2 cellular contexts compared by ENCODE assay signal in the genomic region with DNA sequence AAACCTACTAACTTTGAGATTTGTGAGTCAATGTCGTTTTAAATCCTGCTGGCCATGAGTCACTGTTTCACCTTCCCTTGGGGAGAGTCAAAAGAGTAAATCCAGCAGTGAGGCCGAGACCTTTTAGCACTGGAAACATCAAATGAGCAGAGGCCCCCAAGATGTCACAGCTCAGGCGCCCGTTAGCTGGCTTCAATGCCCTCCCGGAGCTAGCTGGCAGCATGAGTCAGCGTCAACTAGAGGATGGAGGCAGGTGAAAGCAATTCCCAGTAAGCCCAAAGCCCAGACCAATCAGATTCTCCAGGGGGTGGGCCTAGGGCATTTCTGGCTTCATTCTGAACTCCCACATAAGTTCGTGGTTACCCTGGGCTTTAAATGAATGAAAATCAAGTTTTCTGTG.
A peak's percentile ranks its signal among the peaks of the same experiment; 100 is the strongest.
TF ChIP-seq lines count a peak whose summit lies in the region.

No MANE protein-coding gene starts in this region.

TF ChIP-seq in GM23338, 12 proteins besides CTCF, POLR2A, EP300 and RAD21 (continued from another document):
- TF ChIP-seq REST (IDR thresholded peaks at IDR 0.05; ENCODE audit: unreplicated experiment) (no peak), NANOG (IDR thresholded peaks at IDR 0.05; ENCODE audit: borderline replicate concordance) (no peak), ETS1 (IDR thresholded peaks at IDR 0.05) (no peak), STAT1 (IDR thresholded peaks at IDR 0.05; ENCODE audit: unreplicated experiment) (no peak), EZH2 (IDR thresholded peaks at IDR 0.05; ENCODE audit: low read depth, unreplicated experiment) (no peak), JUNB (IDR thresholded peaks at IDR 0.05; ENCODE audit: unreplicated experiment) (no peak), ZNF331 (CRISPR knock-in tag; IDR thresholded peaks at IDR 0.05; ENCODE audit: low read depth) (no peak), ZNF114 (CRISPR knock-in tag; IDR thresholded peaks at IDR 0.05) (no peak)
- TF ChIP-seq, protein P1, sequence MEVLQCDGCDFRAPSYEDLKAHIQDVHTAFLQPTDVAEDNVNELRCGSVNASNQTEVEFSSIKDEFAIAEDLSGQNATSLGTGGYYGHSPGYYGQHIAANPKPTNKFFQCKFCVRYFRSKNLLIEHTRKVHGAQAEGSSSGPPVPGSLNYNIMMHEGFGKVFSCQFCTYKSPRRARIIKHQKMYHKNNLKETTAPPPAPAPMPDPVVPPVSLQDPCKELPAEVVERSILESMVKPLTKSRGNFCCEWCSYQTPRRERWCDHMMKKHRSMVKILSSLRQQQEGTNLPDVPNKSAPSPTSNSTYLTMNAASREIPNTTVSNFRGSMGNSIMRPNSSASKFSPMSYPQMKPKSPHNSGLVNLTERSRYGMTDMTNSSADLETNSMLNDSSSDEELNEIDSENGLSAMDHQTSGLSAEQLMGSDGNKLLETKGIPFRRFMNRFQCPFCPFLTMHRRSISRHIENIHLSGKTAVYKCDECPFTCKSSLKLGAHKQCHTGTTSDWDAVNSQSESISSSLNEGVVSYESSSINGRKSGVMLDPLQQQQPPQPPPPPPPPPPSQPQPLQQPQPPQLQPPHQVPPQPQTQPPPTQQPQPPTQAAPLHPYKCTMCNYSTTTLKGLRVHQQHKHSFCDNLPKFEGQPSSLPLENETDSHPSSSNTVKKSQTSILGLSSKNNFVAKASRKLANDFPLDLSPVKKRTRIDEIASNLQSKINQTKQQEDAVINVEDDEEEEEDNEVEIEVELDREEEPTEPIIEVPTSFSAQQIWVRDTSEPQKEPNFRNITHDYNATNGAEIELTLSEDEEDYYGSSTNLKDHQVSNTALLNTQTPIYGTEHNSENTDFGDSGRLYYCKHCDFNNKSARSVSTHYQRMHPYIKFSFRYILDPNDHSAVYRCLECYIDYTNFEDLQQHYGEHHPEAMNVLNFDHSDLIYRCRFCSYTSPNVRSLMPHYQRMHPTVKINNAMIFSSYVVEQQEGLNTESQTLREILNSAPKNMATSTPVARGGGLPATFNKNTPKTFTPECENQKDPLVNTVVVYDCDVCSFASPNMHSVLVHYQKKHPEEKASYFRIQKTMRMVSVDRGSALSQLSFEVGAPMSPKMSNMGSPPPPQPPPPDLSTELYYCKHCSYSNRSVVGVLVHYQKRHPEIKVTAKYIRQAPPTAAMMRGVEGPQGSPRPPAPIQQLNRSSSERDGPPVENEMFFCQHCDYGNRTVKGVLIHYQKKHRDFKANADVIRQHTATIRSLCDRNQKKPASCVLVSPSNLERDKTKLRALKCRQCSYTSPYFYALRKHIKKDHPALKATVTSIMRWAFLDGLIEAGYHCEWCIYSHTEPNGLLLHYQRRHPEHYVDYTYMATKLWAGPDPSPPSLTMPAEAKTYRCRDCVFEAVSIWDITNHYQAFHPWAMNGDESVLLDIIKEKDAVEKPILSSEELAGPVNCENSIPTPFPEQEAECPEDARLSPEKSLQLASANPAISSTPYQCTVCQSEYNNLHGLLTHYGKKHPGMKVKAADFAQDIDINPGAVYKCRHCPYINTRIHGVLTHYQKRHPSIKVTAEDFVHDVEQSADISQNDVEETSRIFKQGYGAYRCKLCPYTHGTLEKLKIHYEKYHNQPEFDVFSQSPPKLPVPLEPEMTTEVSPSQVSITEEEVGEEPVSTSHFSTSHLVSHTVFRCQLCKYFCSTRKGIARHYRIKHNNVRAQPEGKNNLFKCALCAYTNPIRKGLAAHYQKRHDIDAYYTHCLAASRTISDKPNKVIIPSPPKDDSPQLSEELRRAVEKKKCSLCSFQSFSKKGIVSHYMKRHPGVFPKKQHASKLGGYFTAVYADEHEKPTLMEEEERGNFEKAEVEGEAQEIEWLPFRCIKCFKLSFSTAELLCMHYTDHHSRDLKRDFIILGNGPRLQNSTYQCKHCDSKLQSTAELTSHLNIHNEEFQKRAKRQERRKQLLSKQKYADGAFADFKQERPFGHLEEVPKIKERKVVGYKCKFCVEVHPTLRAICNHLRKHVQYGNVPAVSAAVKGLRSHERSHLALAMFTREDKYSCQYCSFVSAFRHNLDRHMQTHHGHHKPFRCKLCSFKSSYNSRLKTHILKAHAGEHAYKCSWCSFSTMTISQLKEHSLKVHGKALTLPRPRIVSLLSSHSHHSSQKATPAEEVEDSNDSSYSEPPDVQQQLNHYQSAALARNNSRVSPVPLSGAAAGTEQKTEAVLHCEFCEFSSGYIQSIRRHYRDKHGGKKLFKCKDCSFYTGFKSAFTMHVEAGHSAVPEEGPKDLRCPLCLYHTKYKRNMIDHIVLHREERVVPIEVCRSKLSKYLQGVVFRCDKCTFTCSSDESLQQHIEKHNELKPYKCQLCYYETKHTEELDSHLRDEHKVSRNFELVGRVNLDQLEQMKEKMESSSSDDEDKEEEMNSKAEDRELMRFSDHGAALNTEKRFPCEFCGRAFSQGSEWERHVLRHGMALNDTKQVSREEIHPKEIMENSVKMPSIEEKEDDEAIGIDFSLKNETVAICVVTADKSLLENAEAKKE (CRISPR knock-in tag; IDR thresholded peaks at IDR 0.05): no peak

TF ChIP-seq in H1, 55 proteins besides CTCF, POLR2A, EP300 and RAD21 (continued from another document):
- no peak for TF ChIP-seq ASH2L (IDR thresholded peaks at IDR 0.05; ENCODE audit: low read length)
- TF ChIP-seq ATF3 (IDR thresholded peaks at IDR 0.05; ENCODE audit: insufficient read depth, low read depth, low read length): no peak
- no peak for TF ChIP-seq CREB1 (IDR thresholded peaks at IDR 0.05)
- TF ChIP-seq CHD1 (IDR thresholded peaks at IDR 0.05; ENCODE audit: low read depth, low read length): no peak
- TF ChIP-seq SUZ12 (IDR thresholded peaks at IDR 0.05; ENCODE audit: low read length): no peak
- no peak for TF ChIP-seq TAF1 (IDR thresholded peaks at IDR 0.05; ENCODE audit: low read depth, low read length)
- TF ChIP-seq, protein P2, sequence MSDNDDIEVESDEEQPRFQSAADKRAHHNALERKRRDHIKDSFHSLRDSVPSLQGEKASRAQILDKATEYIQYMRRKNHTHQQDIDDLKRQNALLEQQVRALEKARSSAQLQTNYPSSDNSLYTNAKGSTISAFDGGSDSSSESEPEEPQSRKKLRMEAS (IDR thresholded peaks at IDR 0.05): peak; percentile 59
- TF ChIP-seq SP2 (IDR thresholded peaks at IDR 0.05; ENCODE audit: low read length): no peak
- no peak for TF ChIP-seq SAP30 (IDR thresholded peaks at IDR 0.05; ENCODE audit: insufficient read depth, insufficient replicate concordance, low read length)
- TF ChIP-seq ZNF274 (IDR thresholded peaks at IDR 0.05; ENCODE audit: borderline replicate concordance, extremely low read depth, low read length): no peak
- TF ChIP-seq CHD7 (IDR thresholded peaks at IDR 0.05; ENCODE audit: insufficient replicate concordance, low read length): no peak
- TF ChIP-seq, protein P3, sequence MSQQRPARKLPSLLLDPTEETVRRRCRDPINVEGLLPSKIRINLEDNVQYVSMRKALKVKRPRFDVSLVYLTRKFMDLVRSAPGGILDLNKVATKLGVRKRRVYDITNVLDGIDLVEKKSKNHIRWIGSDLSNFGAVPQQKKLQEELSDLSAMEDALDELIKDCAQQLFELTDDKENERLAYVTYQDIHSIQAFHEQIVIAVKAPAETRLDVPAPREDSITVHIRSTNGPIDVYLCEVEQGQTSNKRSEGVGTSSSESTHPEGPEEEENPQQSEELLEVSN (IDR thresholded peaks at IDR 0.05): peak; percentile 63
- TF ChIP-seq JUND (IDR thresholded peaks at IDR 0.05; ENCODE audit: low read length): no peak
